Comparison of ENCODE assay signal across 15 cellular contexts in genomic region chr16:26261621-26262020, GRCh38.
DNase-seq lines count a peak whose midpoint lies in the region; ATAC-seq lines count a peak whose summit lies in the region.
"Had no signal": no experiment of that assay in that cellular context is flagged by ENCODE, and none has a peak within 500 bp of the region (broad histone marks: within the 10 kb centered on the region; RNA-seq: fewer than 3 reads in every experiment).

No MANE protein-coding gene starts in this region.

- in situ Hi-C loops in G401 (cut with HindIII; ENCODE audit: low sequenced_read_pairs) = no loop called here

- DNase-seq in NCI-H1105 treated with DMSO at 0.1 percent for 48 hours (lab: John Stamatoyannopoulos, UW) = peak; percentile 20
- no peak for DNase-seq in NCI-H1105 (lab: John Stamatoyannopoulos, UW)
- peak; percentile 76 for DNase-seq in G401 (ENCODE audit: low spot score)
- DNase-seq in cerebellum (ENCODE audit: low spot score) = peak; percentile 5
- no peak for DNase-seq in SW480 (ENCODE audit: low spot score)
- DNase-seq: AML-193; Caco-2; Calu3; CD4-positive, alpha-beta T cell; CD8-positive, alpha-beta T cell; DMS79 treated with DMSO at 0.1 percent for 48 hours; GDM1 had no signal

- no peak for ATAC-seq in HG03571 (IDR thresholded peaks at IDR 0.05; ENCODE audit: unreplicated experiment)
- ATAC-seq: A549; CD8-positive, alpha-beta T cell; GM12878 had no signal

Comparison
In these comparisons a context has a peak if more than half of its experiments do, and no peak if none do; other contexts are left out.
1. DNase-seq: peak in NCI-H1105 treated with DMSO at 0.1 percent for 48 hours (single experiment), G401 (single experiment) and cerebellum (single experiment); none in NCI-H1105 (single experiment) and SW480 (single experiment).